In genomic region chr10:110872145-110872983, GRCh38 we compare ENCODE assay signal across 8 cellular contexts. TPM values are rescaled to one million over a fixed set of nuclear protein-coding genes. Genes with fewer than 3 reads are reported as not detected.
A peak's percentile ranks its signal among the peaks of the same experiment; 100 is the strongest.
DNase-seq lines count a peak whose midpoint lies in the region; ATAC-seq, FAIRE-seq and TF ChIP-seq lines count a peak whose summit lies in the region.

No MANE protein-coding gene starts in this region.

- peaks cover 6% of the 10 kb centered on the region for H3K4me1 ChIP-seq in endodermal cell (ENCODE audit: control insufficient read depth, insufficient read depth, low read length)

- H3K27me3 ChIP-seq in endodermal cell (ENCODE audit: control insufficient read depth, insufficient read depth, low read length, poor library complexity, severe bottlenecking), result no peaks in the 10 kb centered on the region

- H3K27me3 Mint-ChIP-seq in endodermal cell (ENCODE audit: insufficient read depth) (no peaks in the 10 kb centered on the region), mesothelial cell of epicardium (ENCODE audit: low read depth) (no peaks in the 10 kb centered on the region)

- peak overlapping the region; percentile 77 for H3K4me3 Mint-ChIP-seq in endodermal cell
- peak overlapping the region; percentile 96 for H3K4me3 Mint-ChIP-seq in mesothelial cell of epicardium

- H3K36me3 Mint-ChIP-seq in endodermal cell (ENCODE audit: low read depth) (peaks cover 8% of the 10 kb centered on the region), mesothelial cell of epicardium (peaks cover 1% of the 10 kb centered on the region)

- peak; percentile 44 for ATAC-seq in HG03439 (IDR thresholded peaks at IDR 0.05; ENCODE audit: unreplicated experiment)

- H3K4me3 ChIP-seq in endodermal cell (ENCODE audit: low read length), result peak overlapping the region; percentile 97

- H3K9me3 ChIP-seq in endodermal cell (ENCODE audit: control insufficient read depth, low read length), result no peaks in the 10 kb centered on the region

- H3K27ac Mint-ChIP-seq in endodermal cell (peak overlapping the region; percentile 94), mesothelial cell of epicardium (peak overlapping the region; percentile 90)

- 0% methylated on average over 23 to 70 of the region's 70 CpGs for WGBS in endodermal cell (ENCODE audit: insufficient coverage in 1 of 2, insufficient read length in 1 of 2), 2 experiments

- peak; percentile 87 for FAIRE-seq in GM19239 (lab: Jason Lieb, UNC)

- H3K9me3 Mint-ChIP-seq in endodermal cell, result no peaks in the 10 kb centered on the region
- no peaks in the 10 kb centered on the region for H3K9me3 Mint-ChIP-seq in mesothelial cell of epicardium

- peak overlapping the region; percentile 94 for H3K27ac ChIP-seq in endodermal cell (ENCODE audit: low read depth, low read length)

- H3K36me3 ChIP-seq in endodermal cell (ENCODE audit: control insufficient read depth, insufficient read depth, low read length), result peaks cover 5% of the 10 kb centered on the region

- peak overlapping the region; percentile 60 for H3K9ac ChIP-seq in endodermal cell (ENCODE audit: extremely low read depth, low read length, poor library complexity, severe bottlenecking)

- DNase-seq in AML-193 (lab: John Stamatoyannopoulos, UW), result peak; percentile 84 to 89
- DNase-seq in GM19239 (ENCODE audit: insufficient read length, low spot score), result no peak
- DNase-seq in NOMO-1 treated with DMSO at 0.1 percent for 48 hours (lab: John Stamatoyannopoulos, UW; ENCODE audit: unreplicated experiment), result peak; percentile 88
- peak; percentile 92 for DNase-seq in activated CD8-positive, alpha-beta memory T cell treated with anti-CD3 and anti-CD28 coated beads, Interleukin-2, amount 50 U/mL, for 1 hour (ENCODE audit: extremely low read depth)
- peak; percentile 92 for DNase-seq in endodermal cell
- DNase-seq in mesothelial cell of epicardium (ENCODE audit: low spot score in 2 of 2, unreplicated experiment in 2 of 2), result peak; percentile 61 to 84
- peak; percentile 61 to 66 for DNase-seq in stimulated activated CD8-positive, alpha-beta memory T cell treated with anti-CD3 and anti-CD28 coated beads, Interleukin-15, amount 100 ng/mL, for 48 hours (ENCODE audit: low read depth in 2 of 2)

- TF ChIP-seq CTCF in endodermal cell (conservative IDR thresholded peaks at IDR 0.05) (peak; percentile 57), mesothelial cell of epicardium (IDR thresholded peaks at IDR 0.05; ENCODE audit: unreplicated experiment) (no peak)

- H3K4me1 Mint-ChIP-seq in endodermal cell, result peaks cover 25% of the 10 kb centered on the region
- H3K4me1 Mint-ChIP-seq in mesothelial cell of epicardium, result peaks cover 32% of the 10 kb centered on the region

RNA-seq across cellular contexts. Expression of gene PDCD4, which starts 0.6 kb away (rescaled TPM):
- total RNA-seq in endodermal cell (10 to 100 TPM; 46.5 to 48.5 TPM), mesothelial cell of epicardium (142 to 157 TPM (median 145 TPM) in 3 replicates)
- 52.4 TPM for polyA plus RNA-seq in endodermal cell (2013, experiment 1 of 2)
- 41.7 TPM for polyA plus RNA-seq in endodermal cell (2013, experiment 2 of 2)

RNA-seq across cellular contexts. Expression of gene BBIP1, which starts 46.6 kb away (rescaled TPM):
- total RNA-seq in endodermal cell, result 10 to 100 TPM; 27.6 to 32.8 TPM
- 40.6 TPM for polyA plus RNA-seq in endodermal cell (2013, experiment 1 of 2)
- 45.4 TPM for polyA plus RNA-seq in endodermal cell (2013, experiment 2 of 2)
- 16.3 to 18.6 TPM (median 16.5 TPM) in 3 replicates for total RNA-seq in mesothelial cell of epicardium

RNA-seq across cellular contexts. Expression of gene SHOC2, which starts 47.0 kb away (rescaled TPM):
- total RNA-seq in endodermal cell, result 10 to 100 TPM; 38.4 to 49.6 TPM
- 29.0 TPM for polyA plus RNA-seq in endodermal cell (2013, experiment 1 of 2)
- polyA plus RNA-seq in endodermal cell (2013, experiment 2 of 2), result 30.3 TPM
- 40.4 to 43.2 TPM (median 41.0 TPM) in 3 replicates for total RNA-seq in mesothelial cell of epicardium
